ENCODE assay signal across 8 cellular contexts in genomic region chr4:173370130-173370476, GRCh38. TPM values are rescaled to one million over a fixed set of nuclear protein-coding genes. Genes with fewer than 3 reads are reported as not detected.
DNase-seq lines count a peak whose midpoint lies in the region; ATAC-seq lines count a peak whose summit lies in the region.

No MANE protein-coding gene starts in this region.

- peak overlapping the region; percentile 90 to 100 (median 99) for H3K4me3 Mint-ChIP-seq in naive B cell

- peak overlapping the region; percentile 94 to 99 (median 99) for H3K27ac Mint-ChIP-seq in naive B cell

- H3K27ac ChIP-seq in substantia nigra (ENCODE audit: low read depth, low read length, poor library complexity, severe bottlenecking), result peak overlapping the region; percentile 97

- ATAC-seq in GM19043 (IDR thresholded peaks at IDR 0.05; ENCODE audit: low read depth, unreplicated experiment), result peak; percentile 0
- ATAC-seq in HG03139 (IDR thresholded peaks at IDR 0.05; ENCODE audit: unreplicated experiment), result peak; percentile 5
- ATAC-seq in naive B cell (ENCODE audit: low read depth in 2 of 2), result peak; percentile 37 to 39

- H3K9me3 Mint-ChIP-seq in naive B cell, result no peaks in the 10 kb centered on the region

- peak; percentile 44 for DNase-seq in activated CD4-positive, alpha-beta T cell treated with anti-CD3 and anti-CD28 coated beads for 1 hour
- DNase-seq in effector CD4-positive, alpha-beta T cell, result peak; percentile 52
- DNase-seq in naive B cell (no peak), substantia nigra (lab: John Stamatoyannopoulos, UW) (peak in 32 of 49 donors; percentile 1 to 87 (median 56)), NCI-H748 treated with DMSO at 0.1 percent for 48 hours (lab: John Stamatoyannopoulos, UW) (no peak), NCI-H1417 treated with DMSO at 0.1 percent for 48 hours (lab: John Stamatoyannopoulos, UW) (no peak)

- peaks cover 0 to 4% (median 0%) of the 10 kb centered on the region in 3 donors for H3K27me3 Mint-ChIP-seq in naive B cell

- H3K36me3 Mint-ChIP-seq in naive B cell, result no peaks in the 10 kb centered on the region

- peaks cover 19 to 22% (median 19%) of the 10 kb centered on the region in 3 donors for H3K4me1 Mint-ChIP-seq in naive B cell

RNA-seq across cellular contexts. Expression of gene SAP30, which starts 0.7 kb away (rescaled TPM):
- polyA plus RNA-seq in naive B cell (ENCODE audit: low read depth in 6 of 6), result 1 to 10 TPM; 2.0 to 7.4 (median 4.5) TPM

RNA-seq across cellular contexts. Expression of gene SCRG1, which starts 28.8 kb away (rescaled TPM):
- polyA plus RNA-seq in naive B cell (ENCODE audit: low read depth in 6 of 6), result under 1 TPM in 1 of 6 donors, not detected in 5; 0.09 TPM

RNA-seq across cellular contexts. Expression of gene HMGB2, which starts 35.9 kb away (rescaled TPM):
- 100 to 1,000 TPM; 105 to 195 (median 130) TPM for polyA plus RNA-seq in naive B cell (ENCODE audit: low read depth in 6 of 6)

Comparison
In these comparisons a context has a peak if more than half of its experiments do, and no peak if none do; other contexts are left out.
1. DNase-seq: peak in activated CD4-positive, alpha-beta T cell treated with anti-CD3 and anti-CD28 coated beads for 1 hour (single experiment), effector CD4-positive, alpha-beta T cell (single experiment) and substantia nigra (32 of 49); none in naive B cell (single experiment), NCI-H748 treated with DMSO at 0.1 percent for 48 hours (single experiment) and NCI-H1417 treated with DMSO at 0.1 percent for 48 hours (single experiment).
2. Peak in every context shown above with its lines, with median percentiles within 50 percentile points of each other: ATAC-seq.